In the genomic region with DNA sequence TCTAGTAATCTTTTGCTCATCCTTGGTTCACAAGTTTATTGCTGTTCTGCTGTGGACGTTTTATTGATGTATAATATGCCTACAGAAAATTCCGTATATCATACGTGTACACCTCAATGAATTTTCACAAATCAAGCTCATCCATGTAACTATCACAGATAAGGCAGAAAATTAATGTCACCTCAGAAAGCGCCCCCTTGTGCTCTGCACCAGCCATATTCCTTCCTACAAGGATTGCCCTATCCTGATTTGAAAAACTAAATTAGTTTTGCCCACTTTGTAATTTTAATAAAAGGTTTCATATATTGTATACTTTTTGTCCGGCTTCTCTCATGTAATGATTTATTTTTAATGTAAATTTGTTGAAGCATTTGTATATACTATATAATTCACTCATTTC, we compare ENCODE assay signal across 26 cellular contexts.
DNase-seq lines count a peak whose midpoint lies in the region; ATAC-seq, FAIRE-seq and TF ChIP-seq lines count a peak whose summit lies in the region.
"Had no signal": no experiment of that assay in that cellular context is flagged by ENCODE, and none has a peak within 500 bp of the region (broad histone marks: within the 10 kb centered on the region; RNA-seq: fewer than 3 reads in every experiment).

No MANE protein-coding gene starts in this region.

- no peak overlapping the region for H3K4me3 ChIP-seq in HepG2 (replicated peaks in 1 of 3; ENCODE audit: insufficient read depth in 1 of 3, low read depth in 2 of 3, low read length in 3 of 3)
- no peak overlapping the region for H3K4me3 ChIP-seq in right lobe of liver
- H3K4me3 ChIP-seq in RWPE2 (ENCODE audit: severe bottlenecking) = no peak overlapping the region
- H3K4me3 ChIP-seq in epithelial cell of proximal tubule (ENCODE audit: low read depth, low read length) = no peak overlapping the region
- H3K4me3 ChIP-seq: gastroesophageal sphincter, prostate gland had no signal

- BruUV-seq in HepG2 (replicated peaks; lab: Mats Ljungman, UMichigan) = no TSS peak

- H3K27ac ChIP-seq in HepG2 (ENCODE audit: extremely low read length, insufficient read depth, low read length) (no peak overlapping the region), right lobe of liver (no peak overlapping the region), RWPE2 (ENCODE audit: poor library complexity, severe bottlenecking) (no peak overlapping the region)
- H3K27ac ChIP-seq: epithelial cell of prostate, gastroesophageal sphincter, prostate gland had no signal

- ATAC-seq in HepG2 (no peak), right lobe of liver (no peak), RWPE2 (ENCODE audit: low read depth) (no peak)
- no peak for ATAC-seq in activated T-cell treated with anti-CD3 and anti-CD28 coated beads, Interleukin-2, amount 50 U/mL, for 72 hours (replicated peaks in 1 of 2)
- ATAC-seq: activated CD8-positive, alpha-beta T cell treated with anti-CD3 and anti-CD28 coated beads for 36 hours; CD8-positive, alpha-beta T cell; gastroesophageal sphincter had no signal

- no peaks in the 10 kb centered on the region for H3K79me2 ChIP-seq in HepG2 (ENCODE audit: insufficient read depth, low read length)

- no peaks in the 10 kb centered on the region for H3K4me1 Mint-ChIP-seq in CD14-positive monocyte
- no peaks in the 10 kb centered on the region for H3K4me1 Mint-ChIP-seq in activated T-cell treated with anti-CD3 and anti-CD28 coated beads, Interleukin-2, amount 50 U/mL, for 72 hours (ENCODE audit: low read depth)
- H3K4me1 Mint-ChIP-seq: nephron progenitor cell had no signal

- H3K9me3 ChIP-seq in HepG2 (ENCODE audit: low read length) (no peaks in the 10 kb centered on the region), right lobe of liver (no peaks in the 10 kb centered on the region), RWPE2 (ENCODE audit: severe bottlenecking) (no peaks in the 10 kb centered on the region)
- H3K9me3 ChIP-seq: prostate gland had no signal

- in situ Hi-C loops in HepG2 (cut with HindIII; ENCODE audit: extremely low pct_ligation_motif_present, low pct_unique_long_range_greater_than_20kb) = no loop called here

- POLR2A ChIA-PET in HepG2 (lab: Yijun Ruan, JAX) = no interaction called here

- intact Hi-C loops in HepG2 (cut with micrococcal nuclease; ENCODE audit: unreplicated experiment) (loop anchor here (1.0 kb wide), 1 partner anchor 74 kb away; no protein-coding TSS in a partner anchor), right lobe of liver (cut with DNase I) (no loop called here), CD14-positive monocyte (cut with micrococcal nuclease) (no loop called here)

- peaks cover 0 to 8% (median 0%) of the 10 kb centered on the region in 7 donors for H3K9me3 Mint-ChIP-seq in CD14-positive monocyte
- peaks cover 6 to 7% of the 10 kb centered on the region in 2 donors for H3K9me3 Mint-ChIP-seq in activated T-cell treated with anti-CD3 and anti-CD28 coated beads, Interleukin-2, amount 50 U/mL, for 72 hours
- H3K9me3 Mint-ChIP-seq: nephron progenitor cell had no signal

- H3K27ac Mint-ChIP-seq in CD14-positive monocyte = no peak overlapping the region
- H3K27ac Mint-ChIP-seq in activated T-cell treated with anti-CD3 and anti-CD28 coated beads, Interleukin-2, amount 50 U/mL, for 72 hours = no peak overlapping the region
- H3K27ac Mint-ChIP-seq: activated CD8-positive, alpha-beta T cell treated with anti-CD3 and anti-CD28 coated beads for 36 hours; CD8-positive, alpha-beta T cell; HFFc6; nephron progenitor cell had no signal

- TF ChIP-seq EP300 in HepG2 (IDR thresholded peaks at IDR 0.05; ENCODE audit: low read depth in 2 of 2, low read length in 2 of 2) (no peak), HepG2 (CRISPR knock-in tag; IDR thresholded peaks at IDR 0.05; ENCODE audit: borderline replicate concordance) (no peak)

- H3K27me3 ChIP-seq in HepG2 (ENCODE audit: control insufficient read depth in 1 of 2, insufficient read depth in 2 of 2, low read length in 2 of 2) = no peaks in the 10 kb centered on the region
- no peaks in the 10 kb centered on the region for H3K27me3 ChIP-seq in right lobe of liver
- H3K27me3 ChIP-seq in RWPE2 (ENCODE audit: insufficient read depth, poor library complexity, severe bottlenecking) = no peaks in the 10 kb centered on the region
- H3K27me3 ChIP-seq: gastroesophageal sphincter had no signal

- no peaks in the 10 kb centered on the region for H4K20me1 ChIP-seq in HepG2 (ENCODE audit: insufficient read depth, low read length)

- no peak overlapping the region for H3K9ac ChIP-seq in HepG2 (ENCODE audit: insufficient read depth, low read depth, low read length)

- DNase-seq in HepG2 (ENCODE audit: low spot score) (no peak), right lobe of liver (no peak), RWPE2 (ENCODE audit: low spot score) (no peak), epithelial cell of proximal tubule (ENCODE audit: low read depth) (no peak), RCC 7860 (ENCODE audit: low spot score) (no peak), CD14-positive monocyte (ENCODE audit: low spot score) (no peak)
- DNase-seq in effector CD8-positive, alpha-beta T cell (lab: John Stamatoyannopoulos, UW) = no peak
- no peak for DNase-seq in activated T-cell treated with anti-CD3 and anti-CD28 coated beads, Interleukin-2, amount 50 U/mL, for 72 hours
- DNase-seq: activated CD4-positive, CD25-positive, alpha-beta regulatory T cell; activated CD8-positive, alpha-beta T cell treated with anti-CD3 and anti-CD28 coated beads for 36 hours; activated naive CD4-positive, alpha-beta T cell treated with anti-CD3 and anti-CD28 coated beads, Interleukin-2, amount 50 U/mL, for 16 hours; activated T-cell treated with anti-CD3 and anti-CD28 coated beads, Interleukin-2, amount 50 U/mL, for 1 hour; CD8-positive, alpha-beta T cell; cortex of kidney; DMS79; HFFc6; NCI-H1930; NCI-H446 treated with DMSO at 0.1 percent for 48 hours; nephron progenitor cell; SHP77 treated with DMSO at 0.1 percent for 48 hours; stimulated activated CD4-positive, alpha-beta T cell treated with anti-CD3 and anti-CD28 coated beads, Interleukin-4, amount 100 ng/mL, for 4 hours; T-helper 2 cell had no signal

- TF ChIP-seq CTCF in HepG2 (CRISPR knock-in tag; IDR thresholded peaks at IDR 0.05) (0 out of 2 replicates have a peak, but pooled peaks have one; percentile 14), right lobe of liver (IDR thresholded peaks at IDR 0.05) (no peak), RWPE2 (IDR thresholded peaks at IDR 0.05; ENCODE audit: poor library complexity, severe bottlenecking) (peak; percentile 15), epithelial cell of proximal tubule (conservative IDR thresholded peaks at IDR 0.05; ENCODE audit: low read depth, low read length) (peak; percentile 41), CD14-positive monocyte (IDR thresholded peaks at IDR 0.05) (no peak)

- WGBS in HepG2 (ENCODE audit: low lambda C conversion rate) = 13% methylated on average over 5 of the region's 5 CpGs
- 71% methylated on average over 5 of the region's 5 CpGs for WGBS in right lobe of liver (ENCODE audit: insufficient coverage, low coverage, low lambda C conversion rate, missing lambda C conversion rate)

- H3K4me3 Mint-ChIP-seq in CD14-positive monocyte = no peak overlapping the region
- no peak overlapping the region for H3K4me3 Mint-ChIP-seq in activated T-cell treated with anti-CD3 and anti-CD28 coated beads, Interleukin-2, amount 50 U/mL, for 72 hours
- H3K4me3 Mint-ChIP-seq: activated CD8-positive, alpha-beta T cell treated with anti-CD3 and anti-CD28 coated beads for 36 hours; CD8-positive, alpha-beta T cell; HFFc6; nephron progenitor cell had no signal

- H3K4me2 ChIP-seq in HepG2 (ENCODE audit: low read depth, low read length) = no peak overlapping the region

- H3K36me3 ChIP-seq in HepG2 (replicated peaks in 1 of 2; ENCODE audit: control insufficient read depth in 1 of 2, insufficient read depth in 2 of 2, low read length in 2 of 2) (no peaks in the 10 kb centered on the region), right lobe of liver (no peaks in the 10 kb centered on the region), RWPE2 (ENCODE audit: low read depth) (no peaks in the 10 kb centered on the region)
- H3K36me3 ChIP-seq: gastroesophageal sphincter, prostate gland had no signal

- FAIRE-seq in HepG2 (lab: Jason Lieb, UNC) = no peak
- no peak for FAIRE-seq in RCC 7860 (lab: Jason Lieb, UNC)
- FAIRE-seq: astrocyte had no signal

- no peak for TF ChIP-seq RAD21 in HepG2 (CRISPR knock-in tag; IDR thresholded peaks at IDR 0.05)

- H3K4me1 ChIP-seq in HepG2 (ENCODE audit: insufficient read depth, low read length) = no peaks in the 10 kb centered on the region
- H3K4me1 ChIP-seq in right lobe of liver = no peaks in the 10 kb centered on the region
- H3K4me1 ChIP-seq in RWPE2 (ENCODE audit: insufficient read depth, poor library complexity, severe bottlenecking) = no peaks in the 10 kb centered on the region
- H3K4me1 ChIP-seq: gastroesophageal sphincter, prostate gland had no signal

- no peak overlapping the region for H2AFZ ChIP-seq in HepG2 (ENCODE audit: low read length)

- peaks cover 0 to 5% (median 0%) of the 10 kb centered on the region in 3 donors for H3K27me3 Mint-ChIP-seq in CD14-positive monocyte (ENCODE audit: low read depth in 3 of 3)
- no peaks in the 10 kb centered on the region for H3K27me3 Mint-ChIP-seq in activated T-cell treated with anti-CD3 and anti-CD28 coated beads, Interleukin-2, amount 50 U/mL, for 72 hours (ENCODE audit: low read depth)
- H3K27me3 Mint-ChIP-seq: activated CD8-positive, alpha-beta T cell treated with anti-CD3 and anti-CD28 coated beads for 36 hours had no signal

- H3K36me3 Mint-ChIP-seq in CD14-positive monocyte = no peaks in the 10 kb centered on the region
- H3K36me3 Mint-ChIP-seq in activated T-cell treated with anti-CD3 and anti-CD28 coated beads, Interleukin-2, amount 50 U/mL, for 72 hours (ENCODE audit: insufficient read depth in 2 of 2) = no peaks in the 10 kb centered on the region
- H3K36me3 Mint-ChIP-seq: CD8-positive, alpha-beta T cell had no signal

- TF ChIP-seq POLR2A in HepG2 (IDR thresholded peaks at IDR 0.05; ENCODE audit: insufficient read depth in 1 of 2, low read depth in 2 of 2, low read length in 2 of 2) = no peak
- TF ChIP-seq POLR2A in right lobe of liver (IDR thresholded peaks at IDR 0.05) = no peak

- CTCF ChIA-PET in HepG2 (lab: Yijun Ruan, JAX; ENCODE audit: low intra/inter-chr PET ratio, low total read pairs) = no interaction called here

TF ChIP-seq in HepG2, 621 proteins besides CTCF, POLR2A, EP300 and RAD21 (continues in another document):
- TF ChIP-seq, protein P1, sequence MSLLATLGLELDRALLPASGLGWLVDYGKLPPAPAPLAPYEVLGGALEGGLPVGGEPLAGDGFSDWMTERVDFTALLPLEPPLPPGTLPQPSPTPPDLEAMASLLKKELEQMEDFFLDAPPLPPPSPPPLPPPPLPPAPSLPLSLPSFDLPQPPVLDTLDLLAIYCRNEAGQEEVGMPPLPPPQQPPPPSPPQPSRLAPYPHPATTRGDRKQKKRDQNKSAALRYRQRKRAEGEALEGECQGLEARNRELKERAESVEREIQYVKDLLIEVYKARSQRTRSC (CRISPR knock-in tag; IDR thresholded peaks at IDR 0.05; ENCODE audit: low read depth) = no peak
- no peak for TF ChIP-seq POLR2AphosphoS2 (IDR thresholded peaks at IDR 0.05; ENCODE audit: low read depth, low read length)
- TF ChIP-seq CHD4 (IDR thresholded peaks at IDR 0.05; ENCODE audit: borderline replicate concordance, low read length) = no peak
- no peak for TF ChIP-seq ZFAT (CRISPR knock-in tag; conservative IDR thresholded peaks at IDR 0.05)
- peak; percentile 15; the same call in 1 of the 2 replicates for TF ChIP-seq STAG1 (CRISPR knock-in tag; IDR thresholded peaks at IDR 0.05)

Comparison
In these comparisons a context has a peak if more than half of its experiments do, and no peak if none do; other contexts are left out.
1. CTCF ChIP-seq: peak in HepG2 (single experiment), RWPE2 (single experiment) and epithelial cell of proximal tubule (single experiment); none in right lobe of liver (0 of 4) and CD14-positive monocyte (single experiment).